In genomic region chr3:93979850-93980677, GRCh38 we compare ENCODE assay signal across 1 cellular context.
TF ChIP-seq lines count a peak whose summit lies in the region.

ARL13B (plus strand) TSS chr3:93980155; CDS start chr3:93980424, 269 bp downstream.

TF ChIP-seq in H1, 55 proteins besides CTCF, POLR2A, EP300 and RAD21:
- no peak for TF ChIP-seq SRF (IDR thresholded peaks at IDR 0.05; ENCODE audit: low read depth, low read length)
- TF ChIP-seq SIRT6 (IDR thresholded peaks at IDR 0.05; ENCODE audit: low read length) = no peak
- TF ChIP-seq CHD7 (IDR thresholded peaks at IDR 0.05; ENCODE audit: insufficient replicate concordance, low read length) = no peak
- TF ChIP-seq PHF8 (conservative IDR thresholded peaks at IDR 0.05; ENCODE audit: low read depth, low read length) = peak; percentile 88
- peak; percentile 26 for TF ChIP-seq CTBP2 (IDR thresholded peaks at IDR 0.05; ENCODE audit: borderline replicate concordance, insufficient read depth, insufficient read length, low read length)
- TF ChIP-seq E2F6 (IDR thresholded peaks at IDR 0.05) = peak; percentile 56; the same call in 1 of the 2 replicates
- peak; percentile 81 for TF ChIP-seq TAF1 (IDR thresholded peaks at IDR 0.05; ENCODE audit: low read depth, low read length)
- TF ChIP-seq KDM5A (IDR thresholded peaks at IDR 0.05; ENCODE audit: low read length) = 0 out of 2 replicates have a peak, but pooled peaks have one; percentile 48
- no peak for TF ChIP-seq YY1 (IDR thresholded peaks at IDR 0.05; ENCODE audit: low read depth, low read length)
- TF ChIP-seq SP2 (IDR thresholded peaks at IDR 0.05; ENCODE audit: low read length) = peak; percentile 23; the same call in 1 of the 2 replicates
- no peak for TF ChIP-seq MAFK (IDR thresholded peaks at IDR 0.05; ENCODE audit: low read depth, low read length)
- peak; percentile 92 for TF ChIP-seq CREB1 (IDR thresholded peaks at IDR 0.05)
- TF ChIP-seq RNF2 (IDR thresholded peaks at IDR 0.05; ENCODE audit: borderline replicate concordance, low read depth, low read length, missing control alignments, poor library complexity, severe bottlenecking) = no peak
- 0 out of 2 replicates have a peak, but pooled peaks have one; percentile 22 for TF ChIP-seq TCF12 (IDR thresholded peaks at IDR 0.05; ENCODE audit: low read depth, low read length)
- TF ChIP-seq HDAC6 (IDR thresholded peaks at IDR 0.05; ENCODE audit: low read depth, low read length) = no peak
- TF ChIP-seq ATF2 (IDR thresholded peaks at IDR 0.05; ENCODE audit: low read length) = no peak
- no peak for TF ChIP-seq TEAD4 (IDR thresholded peaks at IDR 0.05; ENCODE audit: low read depth, low read length)
- TF ChIP-seq ASH2L (IDR thresholded peaks at IDR 0.05; ENCODE audit: low read length) = peak; percentile 92
- no peak for TF ChIP-seq CEBPB (IDR thresholded peaks at IDR 0.05; ENCODE audit: low read depth, low read length)
- no peak for TF ChIP-seq SUZ12 (IDR thresholded peaks at IDR 0.05; ENCODE audit: low read length)
- TF ChIP-seq EZH2 (IDR thresholded peaks at IDR 0.05; ENCODE audit: low read depth, low read length, severe bottlenecking) = no peak
- peak; percentile 70 for TF ChIP-seq KDM4A (IDR thresholded peaks at IDR 0.05; ENCODE audit: low read depth, low read length, severe bottlenecking)
- TF ChIP-seq RFX5 (IDR thresholded peaks at IDR 0.05; ENCODE audit: borderline replicate concordance, low read depth, low read length) = no peak
- TF ChIP-seq CHD1 (IDR thresholded peaks at IDR 0.05; ENCODE audit: low read depth, low read length) = no peak
- TF ChIP-seq EGR1 (IDR thresholded peaks at IDR 0.05; ENCODE audit: borderline replicate concordance, low read depth, low read length) = no peak
- TF ChIP-seq KDM1A (IDR thresholded peaks at IDR 0.05; ENCODE audit: borderline replicate concordance, low read length) = no peak
- TF ChIP-seq, protein P1, sequence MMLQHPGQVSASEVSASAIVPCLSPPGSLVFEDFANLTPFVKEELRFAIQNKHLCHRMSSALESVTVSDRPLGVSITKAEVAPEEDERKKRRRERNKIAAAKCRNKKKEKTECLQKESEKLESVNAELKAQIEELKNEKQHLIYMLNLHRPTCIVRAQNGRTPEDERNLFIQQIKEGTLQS (IDR thresholded peaks at IDR 0.05; ENCODE audit: insufficient read depth, low read depth, low read length) = no peak
- TF ChIP-seq FOSL1 (IDR thresholded peaks at IDR 0.05; ENCODE audit: insufficient read depth, low read depth, low read length) = no peak
- TF ChIP-seq BRCA1 (IDR thresholded peaks at IDR 0.05; ENCODE audit: low read depth, low read length) = no peak
- no peak for TF ChIP-seq SIX5 (IDR thresholded peaks at IDR 0.05; ENCODE audit: low read depth, low read length)
- TF ChIP-seq POU5F1 (IDR thresholded peaks at IDR 0.05; ENCODE audit: low read depth, low read length) = no peak
- TF ChIP-seq GTF2F1 (IDR thresholded peaks at IDR 0.05; ENCODE audit: borderline replicate concordance, low read depth, low read length) = no peak
- TF ChIP-seq POLR2AphosphoS5 (IDR thresholded peaks at IDR 0.05; ENCODE audit: low read depth, low read length) = peak; percentile 88
- TF ChIP-seq JUND (IDR thresholded peaks at IDR 0.05; ENCODE audit: low read length) = no peak
- no peak for TF ChIP-seq BCL11A (IDR thresholded peaks at IDR 0.05; ENCODE audit: low read depth in 2 of 2, low read length in 2 of 2)
- TF ChIP-seq SP4 (IDR thresholded peaks at IDR 0.05; ENCODE audit: low read length) = no peak
- TF ChIP-seq NRF1 (IDR thresholded peaks at IDR 0.05; ENCODE audit: low read depth, low read length) = 0 out of 2 replicates have a peak, but pooled peaks have one; percentile 25
- 0 out of 4 replicates have a peak, but pooled peaks of 1 of the 2 experiments have one; percentile 37 for TF ChIP-seq HDAC2 (IDR thresholded peaks at IDR 0.05; ENCODE audit: borderline replicate concordance in 1 of 2, low read depth in 2 of 2, low read length in 2 of 2)
- peak; percentile 26 to 93; a peak in 2 of 4 replicates for TF ChIP-seq SIN3A (conservative IDR thresholded peaks at IDR 0.05 in 1 of 2, IDR thresholded peaks at IDR 0.05 in 1 of 2; ENCODE audit: low read depth in 1 of 2, low read length in 2 of 2)
- TF ChIP-seq ZNF274 (IDR thresholded peaks at IDR 0.05; ENCODE audit: borderline replicate concordance, extremely low read depth, low read length) = no peak
- TF ChIP-seq TBP (IDR thresholded peaks at IDR 0.05; ENCODE audit: low read depth, low read length) = peak; percentile 58
- TF ChIP-seq CHD2 (IDR thresholded peaks at IDR 0.05; ENCODE audit: low read length) = peak; percentile 78
- peak; percentile 84; the same call in 1 of the 2 replicates for TF ChIP-seq RBBP5 (IDR thresholded peaks at IDR 0.05; ENCODE audit: borderline replicate concordance, low read depth, low read length)
- no peak for TF ChIP-seq BACH1 (IDR thresholded peaks at IDR 0.05; ENCODE audit: low read length)
- TF ChIP-seq TAF7 (optimal IDR thresholded peaks at IDR 0.05; ENCODE audit: borderline replicate concordance, low read depth, low read length) = peak; percentile 70
- no peak for TF ChIP-seq JUN (IDR thresholded peaks at IDR 0.05; ENCODE audit: low read depth, low read length)
- no peak for TF ChIP-seq CBX8 (IDR thresholded peaks at IDR 0.05; ENCODE audit: borderline replicate concordance, low read depth, low read length)
- TF ChIP-seq NANOG (IDR thresholded peaks at IDR 0.05; ENCODE audit: insufficient read depth, low read depth, low read length, poor library complexity, severe bottlenecking) = no peak
- TF ChIP-seq, protein P2, sequence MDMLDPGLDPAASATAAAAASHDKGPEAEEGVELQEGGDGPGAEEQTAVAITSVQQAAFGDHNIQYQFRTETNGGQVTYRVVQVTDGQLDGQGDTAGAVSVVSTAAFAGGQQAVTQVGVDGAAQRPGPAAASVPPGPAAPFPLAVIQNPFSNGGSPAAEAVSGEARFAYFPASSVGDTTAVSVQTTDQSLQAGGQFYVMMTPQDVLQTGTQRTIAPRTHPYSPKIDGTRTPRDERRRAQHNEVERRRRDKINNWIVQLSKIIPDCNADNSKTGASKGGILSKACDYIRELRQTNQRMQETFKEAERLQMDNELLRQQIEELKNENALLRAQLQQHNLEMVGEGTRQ (IDR thresholded peaks at IDR 0.05; ENCODE audit: low read length) = no peak
- TF ChIP-seq SP1 (IDR thresholded peaks at IDR 0.05; ENCODE audit: low read depth, low read length) = peak; percentile 93
- TF ChIP-seq CBX5 (IDR thresholded peaks at IDR 0.05; ENCODE audit: low read depth, low read length) = no peak
- TF ChIP-seq RXRA (IDR thresholded peaks at IDR 0.05; ENCODE audit: insufficient read depth, low read depth, low read length) = no peak
- peak; percentile 44 for TF ChIP-seq SAP30 (IDR thresholded peaks at IDR 0.05; ENCODE audit: insufficient read depth, insufficient replicate concordance, low read length)
- TF ChIP-seq GABPA (IDR thresholded peaks at IDR 0.05; ENCODE audit: borderline replicate concordance, insufficient read depth, low read length) = no peak
- TF ChIP-seq, protein P3, sequence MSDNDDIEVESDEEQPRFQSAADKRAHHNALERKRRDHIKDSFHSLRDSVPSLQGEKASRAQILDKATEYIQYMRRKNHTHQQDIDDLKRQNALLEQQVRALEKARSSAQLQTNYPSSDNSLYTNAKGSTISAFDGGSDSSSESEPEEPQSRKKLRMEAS (IDR thresholded peaks at IDR 0.05) = 0 out of 2 replicates have a peak, but pooled peaks have one; percentile 35
